In the genomic region with DNA sequence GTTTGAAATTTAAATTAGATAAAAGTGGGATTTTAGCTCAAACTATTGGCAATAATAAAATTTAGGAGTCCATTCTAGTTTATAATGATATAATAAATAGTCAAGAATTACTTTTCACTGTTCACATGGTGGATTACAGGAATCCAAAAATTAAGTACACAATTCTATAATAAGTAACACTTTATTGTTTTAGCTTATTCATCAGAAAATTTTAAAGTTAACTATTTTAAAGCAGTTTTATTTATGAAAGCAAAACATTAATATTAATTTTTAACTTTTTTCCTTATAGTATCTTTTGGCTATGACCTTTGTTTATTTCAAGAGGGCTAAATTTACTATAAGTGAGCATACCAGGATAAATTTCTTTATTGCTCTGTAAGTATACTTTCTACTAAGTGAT, we compare ENCODE assay signal across 15 cellular contexts. TPM values are rescaled to one million over a fixed set of nuclear protein-coding genes. Genes with fewer than 3 reads are reported as not detected.
A peak's percentile ranks its signal among the peaks of the same experiment; 100 is the strongest.
DNase-seq lines count a peak whose midpoint lies in the region; ATAC-seq, FAIRE-seq and TF ChIP-seq lines count a peak whose summit lies in the region.
"Had no signal": no experiment of that assay in that cellular context is flagged by ENCODE, and none has a peak within 500 bp of the region (broad histone marks: within the 10 kb centered on the region; RNA-seq: fewer than 3 reads in every experiment).

No MANE protein-coding gene starts in this region.

- H3K36me3 ChIP-seq in small intestine (ENCODE audit: control insufficient read depth in 2 of 2, insufficient read depth in 2 of 2, low read length in 2 of 2) = no peaks in the 10 kb centered on the region
- H3K36me3 ChIP-seq: BE2C, BLaER1 had no signal

- H3K27me3 Mint-ChIP-seq in progenitor cell of endocrine pancreas = no peaks in the 10 kb centered on the region
- H3K27me3 Mint-ChIP-seq: CD4-positive, alpha-beta memory T cell had no signal

- H3K4me3 ChIP-seq in small intestine (ENCODE audit: low read depth in 1 of 2, low read length in 2 of 2) = no peak overlapping the region
- H3K4me3 ChIP-seq: BLaER1, GM12878 had no signal

- no peak for ATAC-seq in sciatic nerve

- intact Hi-C loops in sciatic nerve (cut with DNase I) = no loop called here

- no peaks in the 10 kb centered on the region for H3K4me1 ChIP-seq in small intestine (ENCODE audit: control insufficient read depth in 2 of 2, insufficient read depth in 1 of 2, low read depth in 1 of 2, low read length in 1 of 2)
- H3K4me1 ChIP-seq: BE2C, BLaER1 had no signal

- no peak overlapping the region for H3K27ac Mint-ChIP-seq in progenitor cell of endocrine pancreas
- H3K27ac Mint-ChIP-seq: CD14-positive monocyte; CD4-positive, CD25-positive, alpha-beta regulatory T cell had no signal

- H3K9me3 ChIP-seq in small intestine (ENCODE audit: control insufficient read depth, low read depth) = no peaks in the 10 kb centered on the region
- H3K9me3 ChIP-seq: BE2C, BLaER1 had no signal

- H3K4me3 Mint-ChIP-seq in progenitor cell of endocrine pancreas (ENCODE audit: low read depth) = no peak overlapping the region
- H3K4me3 Mint-ChIP-seq: CD14-positive monocyte; CD4-positive, alpha-beta memory T cell; CD4-positive, CD25-positive, alpha-beta regulatory T cell; CD8-positive, alpha-beta memory T cell had no signal

- no peaks in the 10 kb centered on the region for H3K4me1 Mint-ChIP-seq in progenitor cell of endocrine pancreas (ENCODE audit: low read depth)

- H3K9me3 Mint-ChIP-seq in progenitor cell of endocrine pancreas (ENCODE audit: low read depth) = no peaks in the 10 kb centered on the region
- H3K9me3 Mint-ChIP-seq: CD14-positive monocyte; CD4-positive, alpha-beta memory T cell; CD4-positive, CD25-positive, alpha-beta regulatory T cell; CD8-positive, alpha-beta memory T cell had no signal

- TF ChIP-seq CTCF in progenitor cell of endocrine pancreas (IDR thresholded peaks at IDR 0.05; ENCODE audit: unreplicated experiment) = no peak

- FAIRE-seq in RCC 7860 (lab: Jason Lieb, UNC) (peak; percentile 63), islet of Langerhans (lab: Jason Lieb, UNC) (peak; percentile 90), small intestine (lab: Jason Lieb, UNC) (peak; percentile 15)

- DNase-seq in RCC 7860 (ENCODE audit: low spot score) (no peak), small intestine (no peak), sciatic nerve (ENCODE audit: low spot score) (no peak), progenitor cell of endocrine pancreas (ENCODE audit: low spot score, unreplicated experiment) (no peak)
- DNase-seq in activated CD4-positive, CD25-positive, alpha-beta regulatory T cell treated with anti-CD3 and anti-CD28 coated beads, Interleukin-2, amount 50 U/mL, for 72 hours = no peak
- DNase-seq: 8988T, COR-L47 had no signal

- H3K36me3 Mint-ChIP-seq in progenitor cell of endocrine pancreas (ENCODE audit: insufficient read depth) = no peaks in the 10 kb centered on the region
- H3K36me3 Mint-ChIP-seq: CD14-positive monocyte; CD4-positive, alpha-beta memory T cell; CD4-positive, CD25-positive, alpha-beta regulatory T cell; CD8-positive, alpha-beta memory T cell had no signal

- H3K27ac ChIP-seq in small intestine (ENCODE audit: low read depth in 1 of 2, low read length in 1 of 2) = no peak overlapping the region
- H3K27ac ChIP-seq: BLaER1 had no signal

- H3K27me3 ChIP-seq in small intestine (ENCODE audit: control insufficient read depth in 2 of 2, insufficient read depth in 2 of 2, low read length in 2 of 2) = no peaks in the 10 kb centered on the region
- H3K27me3 ChIP-seq: BE2C, BLaER1 had no signal

RNA-seq across cellular contexts. Expression of a gene that starts 11.4 kb away (rescaled TPM):
- polyA plus RNA-seq in small intestine = under 1 TPM in 1 of 3 donors, not detected in 2; 0.06 TPM
- total RNA-seq in sciatic nerve = 3.3 TPM
- total RNA-seq in progenitor cell of endocrine pancreas = 1.6 and 2.0 TPM in 2 replicates
- polyA plus RNA-seq: CD14-positive monocyte had no signal

RNA-seq across cellular contexts. Expression of a gene that starts 48.1 kb away (rescaled TPM):
- polyA plus RNA-seq in small intestine = 10 to 100 TPM; 21.7 to 58.8 (median 31.1) TPM
- total RNA-seq in sciatic nerve (14.0 TPM), progenitor cell of endocrine pancreas (22.6 and 26.0 TPM in 2 replicates)
